11 cellular contexts compared by ENCODE assay signal in genomic region chr14:71141701-71142374, GRCh38.
A peak's percentile ranks its signal among the peaks of the same experiment; 100 is the strongest.
DNase-seq lines count a peak whose midpoint lies in the region; ATAC-seq, FAIRE-seq and TF ChIP-seq lines count a peak whose summit lies in the region.
"Had no signal": no experiment of that assay in that cellular context is flagged by ENCODE, and none has a peak within 500 bp of the region (broad histone marks: within the 10 kb centered on the region; RNA-seq: fewer than 3 reads in every experiment).

No MANE protein-coding gene starts in this region.

- FAIRE-seq in HTR-8/SVneo (lab: Jason Lieb, UNC) = peak; percentile 91

- no peaks in the 10 kb centered on the region for H3K36me3 Mint-ChIP-seq in CD4-positive, alpha-beta memory T cell
- peaks cover 2% of the 10 kb centered on the region for H3K36me3 Mint-ChIP-seq in activated naive CD8-positive, alpha-beta T cell treated with anti-CD3 and anti-CD28 coated beads, Interleukin-2, amount 10 ng/mL, durations not matched to agents 7 days and 5 days

- CTCF ChIA-PET in CD4-positive, alpha-beta memory T cell (lab: Charles Lee; ENCODE audit: partially characterized antibody) = interaction anchor here (0.7 to 12.7 kb wide), 6 partner anchors 10 to 713 kb away, joined by 3 to 235 read pairs (median 9); no protein-coding TSS in a partner anchor

- TF ChIP-seq CTCF in neutrophil (IDR thresholded peaks at IDR 0.05) (no peak), GM13977 (IDR thresholded peaks at IDR 0.05; ENCODE audit: extremely low read depth, insufficient read depth, missing control alignments) (no peak)

- POLR2A ChIA-PET in CD4-positive, alpha-beta memory T cell (lab: Charles Lee; ENCODE audit: partially characterized antibody) = interaction anchor here (0.8 to 2.1 kb wide), 2 partner anchors 179 to 611 kb away, joined by 4 to 22 read pairs; partner anchors contain the start of gene SIPA1L1
- POLR2A ChIA-PET in activated naive CD8-positive, alpha-beta T cell treated with anti-CD3 and anti-CD28 coated beads, Interleukin-2, amount 10 ng/mL, durations not matched to agents 7 days and 5 days (lab: Charles Lee) = interaction anchor here (0.7 to 3.5 kb wide), 9 partner anchors 17 to 312 kb away, joined by 3 to 44 read pairs (median 4); no protein-coding TSS in a partner anchor

- no peak for ATAC-seq in activated naive CD8-positive, alpha-beta T cell treated with anti-CD3 and anti-CD28 coated beads, Interleukin-2, amount 10 ng/mL, durations not matched to agents 7 days and 5 days (ENCODE audit: low read depth)

- peaks cover 0 to 3% of the 10 kb centered on the region in 2 donors for H3K27me3 Mint-ChIP-seq in CD4-positive, alpha-beta memory T cell
- H3K27me3 Mint-ChIP-seq in activated naive CD8-positive, alpha-beta T cell treated with anti-CD3 and anti-CD28 coated beads, Interleukin-2, amount 10 ng/mL, durations not matched to agents 7 days and 5 days = peaks cover 3% of the 10 kb centered on the region

- H3K27me3 ChIP-seq in CD4-positive, alpha-beta memory T cell (ENCODE audit: insufficient read depth, low read length) = no peaks in the 10 kb centered on the region
- no peaks in the 10 kb centered on the region for H3K27me3 ChIP-seq in neutrophil

- H3K4me3 ChIP-seq in CD4-positive, alpha-beta memory T cell (ENCODE audit: low read length in 2 of 2) = no peak overlapping the region
- peak overlapping the region in 1 of 2 experiments; percentile 5 for H3K4me3 ChIP-seq in neutrophil (ENCODE audit: low read depth in 1 of 2, low read length in 1 of 2)

- no peak for DNase-seq in CD4-positive, alpha-beta memory T cell
- no peak for DNase-seq in HTR-8/SVneo (ENCODE audit: insufficient read length, low spot score)
- DNase-seq in activated naive CD8-positive, alpha-beta T cell treated with anti-CD3 and anti-CD28 coated beads, Interleukin-2, amount 10 ng/mL, durations not matched to agents 7 days and 5 days = no peak
- DNase-seq in pons (ENCODE audit: low spot score) = no peak
- no peak for DNase-seq in iPS-NIHi7 (ENCODE audit: extremely low spot score)
- DNase-seq in MV-4-11 (lab: John Stamatoyannopoulos, UW) = no peak
- DNase-seq in GM13977 (ENCODE audit: low spot score) = no peak
- DNase-seq: activated naive CD4-positive, alpha-beta T cell treated with anti-CD3 and anti-CD28 coated beads, Interleukin-2, amount 50 U/mL, for 16 hours; NCI-H1930; OCI-M1 had no signal

- H3K4me1 ChIP-seq in CD4-positive, alpha-beta memory T cell (ENCODE audit: insufficient read depth, low read length) = peaks cover 27% of the 10 kb centered on the region
- H3K4me1 ChIP-seq in neutrophil (ENCODE audit: control insufficient read depth in 1 of 2, insufficient read depth in 1 of 2, low read depth in 1 of 2, low read length in 1 of 2) = peaks cover 67 to 69% of the 10 kb centered on the region in 2 experiments

- in situ Hi-C loops in GM13977 (cut with MboI; ENCODE audit: low pct_unique_long_range_greater_than_20kb, low sequenced_read_pairs, unreplicated experiment) = no loop called here

- no peak overlapping the region for H3K4me3 Mint-ChIP-seq in CD4-positive, alpha-beta memory T cell
- H3K4me3 Mint-ChIP-seq in activated naive CD8-positive, alpha-beta T cell treated with anti-CD3 and anti-CD28 coated beads, Interleukin-2, amount 10 ng/mL, durations not matched to agents 7 days and 5 days = peak overlapping the region; percentile 69

- intact Hi-C loops in CD4-positive, alpha-beta memory T cell (cut with micrococcal nuclease) = no loop called here

- H3K27ac Mint-ChIP-seq in CD4-positive, alpha-beta memory T cell = peak overlapping the region in 6 of 7 donors; percentile 41 to 94 (median 74)
- H3K27ac Mint-ChIP-seq in activated naive CD8-positive, alpha-beta T cell treated with anti-CD3 and anti-CD28 coated beads, Interleukin-2, amount 10 ng/mL, durations not matched to agents 7 days and 5 days = peak overlapping the region; percentile 94

- H3K36me3 ChIP-seq in CD4-positive, alpha-beta memory T cell (ENCODE audit: insufficient read depth, low read length) = no peaks in the 10 kb centered on the region
- H3K36me3 ChIP-seq in neutrophil = no peaks in the 10 kb centered on the region

- H3K9me3 Mint-ChIP-seq in CD4-positive, alpha-beta memory T cell = peaks cover 0 to 2% (median 0%) of the 10 kb centered on the region in 8 donors
- no peaks in the 10 kb centered on the region for H3K9me3 Mint-ChIP-seq in activated naive CD8-positive, alpha-beta T cell treated with anti-CD3 and anti-CD28 coated beads, Interleukin-2, amount 10 ng/mL, durations not matched to agents 7 days and 5 days

- H3K27ac ChIP-seq in CD4-positive, alpha-beta memory T cell (ENCODE audit: low read depth, low read length) = no peak overlapping the region
- H3K27ac ChIP-seq in neutrophil = peak overlapping the region; percentile 85

- H3K4me1 Mint-ChIP-seq in CD4-positive, alpha-beta memory T cell = peaks cover 14 to 24% (median 22%) of the 10 kb centered on the region in 4 donors
- peaks cover 36% of the 10 kb centered on the region for H3K4me1 Mint-ChIP-seq in activated naive CD8-positive, alpha-beta T cell treated with anti-CD3 and anti-CD28 coated beads, Interleukin-2, amount 10 ng/mL, durations not matched to agents 7 days and 5 days

- no peaks in the 10 kb centered on the region for H3K9me3 ChIP-seq in CD4-positive, alpha-beta memory T cell (ENCODE audit: control insufficient read depth in 1 of 2, low read length in 2 of 2)
- no peaks in the 10 kb centered on the region for H3K9me3 ChIP-seq in neutrophil
